8 cellular contexts compared by ENCODE assay signal in genomic region chr14:35215110-35215872, GRCh38.
A peak's percentile ranks its signal among the peaks of the same experiment; 100 is the strongest.
DNase-seq lines count a peak whose midpoint lies in the region; ATAC-seq and TF ChIP-seq lines count a peak whose summit lies in the region.

No MANE protein-coding gene starts in this region.

- intact Hi-C loops in esophagus muscularis mucosa (cut with DNase I) = loop anchor here (1.0 to 5.0 kb wide), 3 partner anchors 77 to 198 kb away; partner anchors contain the start of gene PSMA6

- H3K23ac ChIP-seq in trophoblast cell (ENCODE audit: low read length) = no peak overlapping the region

- H3K79me2 ChIP-seq in OCI-LY1 (ENCODE audit: insufficient read depth, low read length) (no peaks in the 10 kb centered on the region), trophoblast cell (ENCODE audit: control insufficient read depth, insufficient read depth, low read length, poor library complexity) (no peaks in the 10 kb centered on the region)

- H4K8ac ChIP-seq in trophoblast cell (ENCODE audit: low read depth, low read length) = no peak overlapping the region

- WGBS in esophagus muscularis mucosa = 73% methylated on average over 6 of the region's 6 CpGs
- WGBS in trophoblast cell (ENCODE audit: extremely low coverage, insufficient coverage, insufficient read length) = no CpG with 5 or more reads among the region's 6 CpGs

- no peak overlapping the region for H2BK5ac ChIP-seq in trophoblast cell (ENCODE audit: low read depth, low read length, poor library complexity)

- TF ChIP-seq POLR2A in esophagus muscularis mucosa (IDR thresholded peaks at IDR 0.05; ENCODE audit: low read depth) = no peak

- peak; percentile 55; the same call in 1 of the 2 replicates for TF ChIP-seq CTCF in OCI-LY1 (IDR thresholded peaks at IDR 0.05; ENCODE audit: low read length)
- peak; percentile 60 to 75 (median 69) for TF ChIP-seq CTCF in esophagus muscularis mucosa (IDR thresholded peaks at IDR 0.05)

- ATAC-seq in HG03342 (IDR thresholded peaks at IDR 0.05; ENCODE audit: unreplicated experiment) (no peak), GM19324 (IDR thresholded peaks at IDR 0.05; ENCODE audit: low FRiP score, unreplicated experiment) (no peak)

- H3K4ac ChIP-seq in trophoblast cell (ENCODE audit: low read depth, low read length) = no peak overlapping the region

- no peak overlapping the region for H3K4me3 ChIP-seq in OCI-LY1 (ENCODE audit: low read depth, low read length, poor library complexity, severe bottlenecking)
- H3K4me3 ChIP-seq in esophagus muscularis mucosa = no peak overlapping the region
- no peak overlapping the region for H3K4me3 ChIP-seq in trophoblast cell (ENCODE audit: low read depth, low read length)

- H4K20me1 ChIP-seq in OCI-LY1 (ENCODE audit: insufficient read depth, low read length) = no peaks in the 10 kb centered on the region

- H3K9me3 ChIP-seq in OCI-LY1 (ENCODE audit: low read length) (no peaks in the 10 kb centered on the region), esophagus muscularis mucosa (no peaks in the 10 kb centered on the region), trophoblast cell (ENCODE audit: insufficient read depth, low read depth, low read length) (no peaks in the 10 kb centered on the region)

- H3F3A ChIP-seq in OCI-LY1 (ENCODE audit: insufficient read depth, low read length) = no peaks in the 10 kb centered on the region

- H3K9ac ChIP-seq in OCI-LY1 (ENCODE audit: low read length) = no peak overlapping the region
- no peak overlapping the region for H3K9ac ChIP-seq in trophoblast cell (ENCODE audit: low read length)

- DNase-seq in NCI-H510A treated with DMSO at 0.1 percent for 48 hours (lab: John Stamatoyannopoulos, UW) (peak; percentile 18), NCI-H510A (lab: John Stamatoyannopoulos, UW) (no peak), esophagus muscularis mucosa (ENCODE audit: extremely low spot score) (no peak), trophoblast cell (peak; percentile 37 to 85), COR-L47 (lab: John Stamatoyannopoulos, UW) (no peak)

- peaks cover 6% of the 10 kb centered on the region; the same call in 1 of the 2 replicates for H3K36me3 ChIP-seq in OCI-LY1 (ENCODE audit: insufficient read depth, low read length)
- H3K36me3 ChIP-seq in esophagus muscularis mucosa = no peaks in the 10 kb centered on the region
- H3K36me3 ChIP-seq in trophoblast cell (ENCODE audit: control insufficient read depth in 1 of 2, insufficient read depth in 2 of 2, low read length in 2 of 2) = no peaks in the 10 kb centered on the region

- H3K4me1 ChIP-seq in OCI-LY1 (ENCODE audit: insufficient read depth, low read length, severe bottlenecking) = no peaks in the 10 kb centered on the region
- peaks cover 0 to 26% (median 21%) of the 10 kb centered on the region in 4 donors for H3K4me1 ChIP-seq in esophagus muscularis mucosa
- peaks cover 0 to 3% of the 10 kb centered on the region in 2 experiments for H3K4me1 ChIP-seq in trophoblast cell (ENCODE audit: control insufficient read depth in 1 of 2, insufficient read depth in 2 of 2, low read length in 2 of 2)

- H3K27ac ChIP-seq in OCI-LY1 (ENCODE audit: low read depth, low read length, poor library complexity, severe bottlenecking) (no peak overlapping the region), esophagus muscularis mucosa (replicated peaks in 1 of 4) (peak overlapping the region; percentile 45 to 50 (median 48)), trophoblast cell (ENCODE audit: low read depth, low read length) (no peak overlapping the region)

- no peaks in the 10 kb centered on the region for H3K27me3 ChIP-seq in OCI-LY1 (ENCODE audit: insufficient read depth, low read length)
- no peaks in the 10 kb centered on the region for H3K27me3 ChIP-seq in esophagus muscularis mucosa
- no peaks in the 10 kb centered on the region for H3K27me3 ChIP-seq in trophoblast cell (ENCODE audit: insufficient read depth, low read length)

- H3K14ac ChIP-seq in trophoblast cell (ENCODE audit: low read length) = no peak overlapping the region

- no peaks in the 10 kb centered on the region for H3K79me1 ChIP-seq in trophoblast cell (ENCODE audit: low read length)

- no peak overlapping the region for H2AFZ ChIP-seq in OCI-LY1 (ENCODE audit: low read length)
- H2AFZ ChIP-seq in trophoblast cell (ENCODE audit: insufficient read depth, low read length, poor library complexity) = no peak overlapping the region

- TF ChIP-seq EP300 in esophagus muscularis mucosa (IDR thresholded peaks at IDR 0.05) = no peak

- H2AK5ac ChIP-seq in trophoblast cell (ENCODE audit: low read length) = no peak overlapping the region

- H3K9me2 ChIP-seq in OCI-LY1 (ENCODE audit: low read depth, low read length) = no peaks in the 10 kb centered on the region

- no peak overlapping the region for H2BK120ac ChIP-seq in trophoblast cell (ENCODE audit: insufficient read depth, low read length, poor library complexity)

- H4K91ac ChIP-seq in trophoblast cell (ENCODE audit: low read depth, low read length) = no peak overlapping the region

- H2BK12ac ChIP-seq in trophoblast cell (ENCODE audit: low read length) = no peak overlapping the region

- no peak overlapping the region for H4K12ac ChIP-seq in trophoblast cell (ENCODE audit: low read depth, low read length)

- H3K4me2 ChIP-seq in OCI-LY1 (ENCODE audit: low read length) (no peak overlapping the region), trophoblast cell (ENCODE audit: low read length) (no peak overlapping the region)

- no peak overlapping the region for H3K18ac ChIP-seq in trophoblast cell (ENCODE audit: low read length)

Comparison
In these comparisons a context has a peak if more than half of its experiments do, and no peak if none do; other contexts are left out.
1. DNase-seq: peak in NCI-H510A treated with DMSO at 0.1 percent for 48 hours (single experiment) and trophoblast cell (2 of 2); none in NCI-H510A (single experiment), esophagus muscularis mucosa (single experiment) and COR-L47 (single experiment).
2. H3K27ac ChIP-seq: peak in esophagus muscularis mucosa (4 of 4); none in OCI-LY1 (single experiment) and trophoblast cell (single experiment).